8 cellular contexts compared by ENCODE assay signal in genomic region chr10:97534746-97535367, GRCh38. TPM values are rescaled to one million over a fixed set of nuclear protein-coding genes. Genes with fewer than 3 reads are reported as not detected.
A peak's percentile ranks its signal among the peaks of the same experiment; 100 is the strongest.
DNase-seq lines count a peak whose midpoint lies in the region; ATAC-seq and TF ChIP-seq lines count a peak whose summit lies in the region.

No MANE protein-coding gene starts in this region.

- H3K9me3 Mint-ChIP-seq in WTC11 = peaks cover 3% of the 10 kb centered on the region

- H3K4me3 ChIP-seq in AG10803 (ENCODE audit: low read length) (no peak overlapping the region), GM23248 (no peak overlapping the region), fibroblast of mammary gland (ENCODE audit: control insufficient read depth, low read depth, low read length) (no peak overlapping the region), spleen (no peak overlapping the region)

- H3K4me1 ChIP-seq in GM23248 (ENCODE audit: insufficient read depth) (peaks cover 31% of the 10 kb centered on the region), spleen (peaks cover 0 to 2% (median 0%) of the 10 kb centered on the region in 6 donors)

- POLR2A ChIA-PET in WTC11 (lab: Charles Lee) = no interaction called here

- H3K27ac ChIP-seq in GM23248 = no peak overlapping the region
- H3K27ac ChIP-seq in spleen = no peak overlapping the region

- peak overlapping the region; percentile 86 for H3K27ac Mint-ChIP-seq in WTC11

- intact Hi-C loops in spleen (cut with DNase I; ENCODE audit: low total_unique reads) = no loop called here

- ATAC-seq in WTC11 = peak; percentile 82

- H3K36me3 Mint-ChIP-seq in WTC11 = peaks cover 3% of the 10 kb centered on the region

- H3K27me3 ChIP-seq in GM23248 (replicated peaks; ENCODE audit: insufficient read depth) = no peaks in the 10 kb centered on the region
- H3K27me3 ChIP-seq in spleen (replicated peaks in 1 of 7) = no peaks in the 10 kb centered on the region

- no peak overlapping the region for H2AFZ ChIP-seq in GM23248

- H4K20me1 ChIP-seq in GM23248 (ENCODE audit: insufficient read depth) = no peaks in the 10 kb centered on the region

- WGBS in GM23248 (ENCODE audit: low coverage in 1 of 2, low lambda C conversion rate in 2 of 2, missing lambda C conversion rate in 2 of 2), 2 experiments = 74 to 77% methylated on average over 6 of the region's 6 CpGs
- 79 to 90% (median 85%) methylated on average over 6 of the region's 6 CpGs for WGBS in spleen, 5 donors

- peaks cover 12% of the 10 kb centered on the region for H3F3A ChIP-seq in GM23248 (ENCODE audit: insufficient read depth)

- TF ChIP-seq CTCF in AG10803 (conservative IDR thresholded peaks at IDR 0.05; ENCODE audit: low read length) (peak; percentile 52), WTC11 (IDR thresholded peaks at IDR 0.05) (peak; percentile 69), fibroblast of mammary gland (conservative IDR thresholded peaks at IDR 0.05; ENCODE audit: control insufficient read depth, insufficient read depth, low read depth, low read length) (peak; percentile 49), spleen (IDR thresholded peaks at IDR 0.05 in 8 of 11, conservative IDR thresholded peaks at IDR 0.05 in 3 of 11) (peak in 6 of 11 experiments; percentile 20 to 65 (median 50))

- H3K27me3 Mint-ChIP-seq in WTC11 (ENCODE audit: low read depth) = no peaks in the 10 kb centered on the region

- H3K9ac ChIP-seq in GM23248 = no peak overlapping the region

- H3K4me1 Mint-ChIP-seq in WTC11 = peaks cover 15% of the 10 kb centered on the region

- TF ChIP-seq POLR2A in spleen (IDR thresholded peaks at IDR 0.05) = no peak

- H3K4me2 ChIP-seq in GM23248 (ENCODE audit: unreplicated experiment) = no peak overlapping the region

- H3K9me3 ChIP-seq in GM23248 (ENCODE audit: low read depth) (no peaks in the 10 kb centered on the region), spleen (no peaks in the 10 kb centered on the region)

- H3K36me3 ChIP-seq in GM23248 (ENCODE audit: low read depth) (no peaks in the 10 kb centered on the region), spleen (no peaks in the 10 kb centered on the region)

- DNase-seq in AG10803 (ENCODE audit: low read depth) (no peak), GM23248 (peak; percentile 61), WTC11 (ENCODE audit: low spot score) (peak; percentile 68), fibroblast of mammary gland (ENCODE audit: low read depth) (peak; percentile 38), spleen (peak; percentile 66), kidney tubule cell (ENCODE audit: low spot score) (no peak), NCI-H1105 (lab: John Stamatoyannopoulos, UW) (no peak), NCI-H2196 treated with DMSO at 0.1 percent for 48 hours (lab: John Stamatoyannopoulos, UW; ENCODE audit: unreplicated experiment) (no peak)

- in situ Hi-C loops in GM23248 (cut with MboI) = no loop called here

- no peaks in the 10 kb centered on the region for H3K9me2 ChIP-seq in GM23248 (ENCODE audit: insufficient read depth)

- H3K4me3 Mint-ChIP-seq in WTC11 = no peak overlapping the region

- peaks cover 66% of the 10 kb centered on the region for H3K79me2 ChIP-seq in GM23248 (ENCODE audit: insufficient read depth)

- CTCF ChIA-PET in WTC11 (lab: Charles Lee) = interaction anchor here (0.6 to 5.9 kb wide), 42 partner anchors 8 to 333 kb away, joined by 3 to 177 read pairs (median 6); partner anchors contain the start of genes ANKRD2, HOGA1, PI4K2A and UBTD1

TF ChIP-seq in WTC11, 78 proteins besides CTCF, POLR2A, EP300 and RAD21:
- TF ChIP-seq NR3C1 (CRISPR knock-in tag; conservative IDR thresholded peaks at IDR 0.05; ENCODE audit: low read depth) (no peak), CREB1 (CRISPR knock-in tag; IDR thresholded peaks at IDR 0.05) (no peak)
TF ChIP-seq in WTC11: peak in this region for 0.

RNA-seq across cellular contexts. Expression of gene UBTD1, which starts 36.1 kb away (rescaled TPM):
- 16.2 and 20.8 TPM in 2 replicates for total RNA-seq in GM23248 (2014; rRNA removed; shearing (Covaris generic))
- polyA plus RNA-seq in GM23248 (2016; fragmentation: Nextera tagmentation; extraction: Ambion mirVana) (27.2 and 29.8 TPM in 2 replicates), spleen (10 to 100 TPM in 1 of 3 donors, 1 to 10 TPM in 2; 4.5 to 11.5 (median 6.8) TPM)
- total RNA-seq in WTC11 (2021) (29.1 to 35.7 TPM (median 31.2 TPM) in 3 replicates), spleen (10 to 100 TPM in 6 of 7 donors, 1 to 10 TPM in 1; 8.0 to 17.6 (median 12.1) TPM)

RNA-seq across cellular contexts. Expression of gene MMS19, which starts 36.6 kb away (rescaled TPM):
- 89.7 and 116 TPM in 2 replicates for total RNA-seq in GM23248 (2014; rRNA removed; shearing (Covaris generic))
- 40.0 and 40.6 TPM in 2 replicates for polyA plus RNA-seq in GM23248 (2016; fragmentation: Nextera tagmentation; extraction: Ambion mirVana)
- 135 to 153 TPM (median 141 TPM) in 3 replicates for total RNA-seq in WTC11 (2021)
- total RNA-seq in spleen = 10 to 100 TPM; 54.5 to 91.5 (median 59.7) TPM
- 100 to 1,000 TPM in 1 of 3 donors, 10 to 100 TPM in 2; 53.5 to 101 (median 78.7) TPM for polyA plus RNA-seq in spleen

RNA-seq across cellular contexts. Expression of gene ANKRD2, which starts 37.7 kb away (rescaled TPM):
- total RNA-seq in GM23248 (2014; rRNA removed; shearing (Covaris generic)) = not detected in 2 replicates
- polyA plus RNA-seq in GM23248 (2016; fragmentation: Nextera tagmentation; extraction: Ambion mirVana) (not detected in 2 replicates), spleen (under 1 TPM; 0.10 to 0.52 (median 0.18) TPM)
- total RNA-seq in WTC11 (2021) (not detected in 3 replicates), spleen (not detected)

RNA-seq across cellular contexts. Expression of gene HOGA1, which starts 49.3 kb away (rescaled TPM):
- total RNA-seq in GM23248 (2014; rRNA removed; shearing (Covaris generic)) = 0.22 TPM in 1 of 2 replicates, not detected in the other
- polyA plus RNA-seq in GM23248 (2016; fragmentation: Nextera tagmentation; extraction: Ambion mirVana) (0.13 and 0.28 TPM in 2 replicates), spleen (under 1 TPM; 0.11 to 0.42 (median 0.15) TPM)
- total RNA-seq in WTC11 (2021) (0.15 to 0.62 TPM (median 0.55 TPM) in 3 replicates), spleen (under 1 TPM in 2 of 7 donors, not detected in 5; 0.19 to 0.32 TPM)

RNA-seq across cellular contexts. Expression of gene C10orf62, which starts 54.7 kb away (rescaled TPM):
- not detected in 2 replicates for total RNA-seq in GM23248 (2014; rRNA removed; shearing (Covaris generic))
- not detected in 2 replicates for polyA plus RNA-seq in GM23248 (2016; fragmentation: Nextera tagmentation; extraction: Ambion mirVana)
- total RNA-seq in WTC11 (2021) = 0.21 to 0.34 TPM in 2 of 3 replicates, not detected in the other
- not detected for total RNA-seq in spleen
- polyA plus RNA-seq in spleen = not detected

Comparison
In these comparisons a context has a peak if more than half of its experiments do, and no peak if none do; other contexts are left out.
1. DNase-seq: peak in GM23248 (single experiment), WTC11 (single experiment), fibroblast of mammary gland (single experiment) and spleen (single experiment); none in AG10803 (single experiment), kidney tubule cell (single experiment), NCI-H1105 (single experiment) and NCI-H2196 treated with DMSO at 0.1 percent for 48 hours (single experiment).
2. Peak in every context shown above with its lines, with median percentiles within 50 percentile points of each other: CTCF ChIP-seq.